ENCODE assay signal across 14 cellular contexts in genomic region chr1:91755176-91755575, GRCh38.
DNase-seq lines count a peak whose midpoint lies in the region; TF ChIP-seq lines count a peak whose summit lies in the region.
"Had no signal": no experiment of that assay in that cellular context is flagged by ENCODE, and none has a peak within 500 bp of the region (broad histone marks: within the 10 kb centered on the region; RNA-seq: fewer than 3 reads in every experiment).

No MANE protein-coding gene starts in this region.

- H3K4me3 ChIP-seq in fibroblast of villous mesenchyme (ENCODE audit: low read depth, low read length) = no peak overlapping the region
- no peak overlapping the region for H3K4me3 ChIP-seq in muscle layer of colon (ENCODE audit: low read depth in 1 of 2, low read length in 2 of 2)
- H3K4me3 ChIP-seq in transverse colon = no peak overlapping the region
- H3K4me3 ChIP-seq: MG63, Peyer's patch had no signal

- DNase-seq in fibroblast of villous mesenchyme (ENCODE audit: low read depth) = peak; percentile 91
- no peak for DNase-seq in transverse colon
- DNase-seq in H9 = no peak
- DNase-seq in SKM-1 (lab: John Stamatoyannopoulos, UW; ENCODE audit: unreplicated experiment) = no peak
- no peak for DNase-seq in HT-29 (ENCODE audit: low spot score)
- DNase-seq: CD4-positive, alpha-beta T cell; MG63; NCI-H1930; NCI-H69; SW 1271 had no signal

- no peak overlapping the region for H2BK12ac ChIP-seq in H9 (ENCODE audit: insufficient read length, low read depth, low read length)

- intact Hi-C loops in transverse colon (cut with DNase I; ENCODE audit: low total_unique reads) = loop anchor here (10.0 kb wide), 1 partner anchor 130 kb away; the partner anchor contains the start of gene TGFBR3

- H4K5ac ChIP-seq in H9 (ENCODE audit: insufficient read length, low read depth, low read length) = no peak overlapping the region

- no peaks in the 10 kb centered on the region for H3K36me3 Mint-ChIP-seq in H9 (ENCODE audit: insufficient read depth in 1 of 3, low read depth in 3 of 3)

- no peak overlapping the region for H2BK120ac ChIP-seq in H9 (ENCODE audit: low read depth, low read length, poor library complexity, severe bottlenecking)

- H3K4me1 ChIP-seq in muscle layer of colon (ENCODE audit: insufficient read depth, low read length) = peaks cover 79% of the 10 kb centered on the region
- peaks cover 9 to 42% (median 15%) of the 10 kb centered on the region in 4 donors for H3K4me1 ChIP-seq in transverse colon
- no peaks in the 10 kb centered on the region for H3K4me1 ChIP-seq in H9 (ENCODE audit: insufficient read depth, low read length)

- H3K27me3 Mint-ChIP-seq in H9 (ENCODE audit: low read depth) = no peaks in the 10 kb centered on the region
- H3K27me3 Mint-ChIP-seq: CD4-positive, alpha-beta T cell had no signal

- H3K23ac ChIP-seq in H9 (ENCODE audit: insufficient read length, low read depth, low read length) = no peak overlapping the region

- no peaks in the 10 kb centered on the region for H3K9me3 ChIP-seq in muscle layer of colon (ENCODE audit: low read length)
- H3K9me3 ChIP-seq in transverse colon = no peaks in the 10 kb centered on the region
- no peaks in the 10 kb centered on the region for H3K9me3 ChIP-seq in H9 (ENCODE audit: control insufficient read depth, low read depth, low read length)
- H3K9me3 ChIP-seq: MG63, neutrophil, Peyer's patch had no signal

- H2BK5ac ChIP-seq in H9 (ENCODE audit: insufficient read length, low read length) = no peak overlapping the region

- 68 to 92% methylated on average over 5 to 6 of the region's 6 CpGs for WGBS in transverse colon (ENCODE audit: low coverage in 1 of 2), 2 donors
- WGBS in H9 (ENCODE audit: extremely low coverage, insufficient read length, low lambda C conversion rate) = no CpG with 5 or more reads among the region's 6 CpGs

- H3K79me2 ChIP-seq in H9 (ENCODE audit: insufficient read depth, low read length) = no peaks in the 10 kb centered on the region

- H3K9ac ChIP-seq in muscle layer of colon (ENCODE audit: low read length) (no peak overlapping the region), H9 (ENCODE audit: extremely low read depth, insufficient read length, low read length) (no peak overlapping the region)

- in situ Hi-C loops in transverse colon (cut with MboI; ENCODE audit: low pct_ligation_motif_present in 1 of 4, low pct_unique_long_range_greater_than_20kb in 1 of 4, low sequenced_read_pairs in 3 of 4) = no loop called here

- no peaks in the 10 kb centered on the region for H3K79me1 ChIP-seq in H9 (ENCODE audit: insufficient read depth, low read depth, low read length, poor library complexity, severe bottlenecking)

- no peak overlapping the region for H3K4me2 ChIP-seq in H9 (ENCODE audit: insufficient read depth, insufficient read length, low read length)

- no peak overlapping the region for H2AK5ac ChIP-seq in H9 (ENCODE audit: insufficient read length, low read length)

- H2BK20ac ChIP-seq in H9 (ENCODE audit: low read depth, low read length, poor library complexity, severe bottlenecking) = no peak overlapping the region

- H3K27me3 ChIP-seq in muscle layer of colon (ENCODE audit: control insufficient read depth in 1 of 2, insufficient read depth in 2 of 2, low read length in 2 of 2) (no peaks in the 10 kb centered on the region), transverse colon (no peaks in the 10 kb centered on the region), H9 (ENCODE audit: insufficient read depth, low read length) (no peaks in the 10 kb centered on the region)
- H3K27me3 ChIP-seq: MG63, neutrophil, Peyer's patch had no signal

- TF ChIP-seq CTCF in VCaP (conservative IDR thresholded peaks at IDR 0.05) (no peak), fibroblast of villous mesenchyme (IDR thresholded peaks at IDR 0.05; ENCODE audit: insufficient read depth, low read depth, low read length) (no peak), transverse colon (IDR thresholded peaks at IDR 0.05) (no peak), H9 (conservative IDR thresholded peaks at IDR 0.05) (no peak)

- H3T11ph ChIP-seq in H9 (ENCODE audit: low read length) = no peak overlapping the region

- TF ChIP-seq POLR2A in transverse colon (IDR thresholded peaks at IDR 0.05) = no peak

- no peak for TF ChIP-seq EP300 in transverse colon (IDR thresholded peaks at IDR 0.05; ENCODE audit: low read depth)

- no peak overlapping the region for H2AFZ ChIP-seq in H9 (ENCODE audit: low read length)

- H4K8ac ChIP-seq in H9 (replicated peaks; ENCODE audit: insufficient read length, low read depth, low read length) = no peak overlapping the region

- no peak overlapping the region for H3K56ac ChIP-seq in H9 (ENCODE audit: insufficient read length, low read depth, low read length)

- H3K4me3 Mint-ChIP-seq in H9 = no peak overlapping the region
- H3K4me3 Mint-ChIP-seq: CD4-positive, alpha-beta T cell had no signal

- no peaks in the 10 kb centered on the region for H3K23me2 ChIP-seq in H9 (ENCODE audit: insufficient read length, low read depth, low read length, poor library complexity, severe bottlenecking)

- H3K36me3 ChIP-seq in muscle layer of colon (ENCODE audit: insufficient read depth, low read length) (no peaks in the 10 kb centered on the region), transverse colon (no peaks in the 10 kb centered on the region)
- H3K36me3 ChIP-seq: MG63, neutrophil, Peyer's patch had no signal

- H4K91ac ChIP-seq in H9 (ENCODE audit: insufficient read length, low read depth, low read length) = no peak overlapping the region

- H3K4me1 Mint-ChIP-seq in H9 = peaks cover 0 to 7% of the 10 kb centered on the region in 2 experiments; a peak in 1 of 4 replicates

- no peak overlapping the region for H3K14ac ChIP-seq in H9 (ENCODE audit: insufficient read depth, low read length)

- H3K18ac ChIP-seq in H9 (ENCODE audit: insufficient read length, low read depth, low read length) = no peak overlapping the region

- H2BK15ac ChIP-seq in H9 (ENCODE audit: low read depth, low read length) = no peak overlapping the region

- H4K20me1 ChIP-seq in H9 (ENCODE audit: control insufficient read depth, insufficient read depth, insufficient read length) = no peaks in the 10 kb centered on the region

- no peak overlapping the region for H3K4ac ChIP-seq in H9 (ENCODE audit: low read depth, low read length)

- peak overlapping the region; percentile 50; the same call in 1 of the 2 replicates for H3K27ac ChIP-seq in VCaP
- peak overlapping the region; percentile 40 for H3K27ac ChIP-seq in muscle layer of colon (ENCODE audit: low read depth, low read length)
- peak overlapping the region; percentile 48 to 69 (median 56) for H3K27ac ChIP-seq in transverse colon
- H3K27ac ChIP-seq in H9 (ENCODE audit: insufficient read length, low read depth, low read length) = no peak overlapping the region
- H3K27ac ChIP-seq: neutrophil had no signal

- H3K27ac Mint-ChIP-seq in H9 = no peak overlapping the region
- H3K27ac Mint-ChIP-seq: CD4-positive, alpha-beta T cell had no signal

- H3K9me3 Mint-ChIP-seq in H9 = no peaks in the 10 kb centered on the region
- H3K9me3 Mint-ChIP-seq: CD4-positive, alpha-beta T cell had no signal
